ENCODE assay signal across 15 cellular contexts in genomic region chr22:37299969-37300509, GRCh38. TPM values are rescaled to one million over a fixed set of nuclear protein-coding genes. Genes with fewer than 3 reads are reported as not detected.
A peak's percentile ranks its signal among the peaks of the same experiment; 100 is the strongest.
DNase-seq lines count a peak whose midpoint lies in the region; ATAC-seq and TF ChIP-seq lines count a peak whose summit lies in the region.
"Had no signal": no experiment of that assay in that cellular context is flagged by ENCODE, and none has a peak within 500 bp of the region (broad histone marks: within the 10 kb centered on the region; RNA-seq: fewer than 3 reads in every experiment).

No MANE protein-coding gene starts in this region.

- H3K4me3 Mint-ChIP-seq in activated T-cell treated with anti-CD3 and anti-CD28 coated beads, Interleukin-2, amount 50 U/mL, for 24 hours = peak overlapping the region; percentile 71
- H3K4me3 Mint-ChIP-seq in central memory CD8-positive, alpha-beta T cell = peak overlapping the region; percentile 67
- peak overlapping the region; percentile 82 for H3K4me3 Mint-ChIP-seq in stimulated activated naive CD8-positive, alpha-beta T cell treated with anti-CD3 and anti-CD28 coated beads, Interleukin-15, amount 100 ng/mL, for 72 hours
- H3K4me3 Mint-ChIP-seq in mesothelial cell of epicardium = no peak overlapping the region

- peak overlapping the region; percentile 75 for H3K4me2 ChIP-seq in Loucy (ENCODE audit: low read depth, low read length, poor library complexity, severe bottlenecking)

- H3K36me3 ChIP-seq in Loucy (ENCODE audit: insufficient read depth, low read length) = peaks cover 26% of the 10 kb centered on the region; the same call in 1 of the 2 replicates
- H3K36me3 ChIP-seq: thoracic aorta had no signal

- H3K4me1 Mint-ChIP-seq in activated T-cell treated with anti-CD3 and anti-CD28 coated beads, Interleukin-2, amount 50 U/mL, for 24 hours (ENCODE audit: low read depth) = peaks cover 76% of the 10 kb centered on the region
- H3K4me1 Mint-ChIP-seq in central memory CD8-positive, alpha-beta T cell = peaks cover 68% of the 10 kb centered on the region
- peaks cover 92% of the 10 kb centered on the region for H3K4me1 Mint-ChIP-seq in stimulated activated naive CD8-positive, alpha-beta T cell treated with anti-CD3 and anti-CD28 coated beads, Interleukin-15, amount 100 ng/mL, for 72 hours
- H3K4me1 Mint-ChIP-seq in mesothelial cell of epicardium = peaks cover 2% of the 10 kb centered on the region

- H4K20me1 ChIP-seq in Loucy (ENCODE audit: insufficient read depth, low read length, poor library complexity, severe bottlenecking) = no peaks in the 10 kb centered on the region

- no peak overlapping the region for H2AFZ ChIP-seq in Loucy (ENCODE audit: low read length)

- H3K27ac Mint-ChIP-seq in activated T-cell treated with anti-CD3 and anti-CD28 coated beads, Interleukin-2, amount 50 U/mL, for 24 hours = peak overlapping the region; percentile 95
- peak overlapping the region; percentile 89 for H3K27ac Mint-ChIP-seq in central memory CD8-positive, alpha-beta T cell (ENCODE audit: low read depth)
- peak overlapping the region; percentile 96 to 98 for H3K27ac Mint-ChIP-seq in stimulated activated naive CD8-positive, alpha-beta T cell treated with anti-CD3 and anti-CD28 coated beads, Interleukin-15, amount 100 ng/mL, for 72 hours
- no peak overlapping the region for H3K27ac Mint-ChIP-seq in mesothelial cell of epicardium

- no peak for DNase-seq in activated T-cell treated with anti-CD3 and anti-CD28 coated beads, Interleukin-2, amount 50 U/mL, for 24 hours
- DNase-seq in activated T-cell treated with anti-CD3 and anti-CD28 coated beads, Interleukin-2, amount 50 U/mL, for 48 hours = no peak
- DNase-seq in central memory CD8-positive, alpha-beta T cell (ENCODE audit: low spot score in 2 of 2) = no peak
- DNase-seq in stimulated activated naive CD8-positive, alpha-beta T cell treated with anti-CD3 and anti-CD28 coated beads, Interleukin-15, amount 100 ng/mL, for 72 hours = no peak
- DNase-seq in NCI-H69 (lab: John Stamatoyannopoulos, UW) (no peak), NCI-H510A treated with DMSO at 0.1 percent for 48 hours (lab: John Stamatoyannopoulos, UW) (no peak), mesothelial cell of epicardium (ENCODE audit: low spot score in 2 of 2, unreplicated experiment in 2 of 2) (no peak)
- DNase-seq: DMS 273 treated with DMSO at 0.1 percent for 48 hours, left ventricle myocardium superior, NCI-H2081 had no signal

- no peak for TF ChIP-seq CTCF in Loucy (conservative IDR thresholded peaks at IDR 0.05; ENCODE audit: low read length)
- TF ChIP-seq CTCF in mesothelial cell of epicardium (IDR thresholded peaks at IDR 0.05; ENCODE audit: unreplicated experiment) = no peak

- no peaks in the 10 kb centered on the region for H3K27me3 Mint-ChIP-seq in activated T-cell treated with anti-CD3 and anti-CD28 coated beads, Interleukin-2, amount 50 U/mL, for 24 hours
- H3K27me3 Mint-ChIP-seq in central memory CD8-positive, alpha-beta T cell = no peaks in the 10 kb centered on the region
- H3K27me3 Mint-ChIP-seq in stimulated activated naive CD8-positive, alpha-beta T cell treated with anti-CD3 and anti-CD28 coated beads, Interleukin-15, amount 100 ng/mL, for 72 hours = no peaks in the 10 kb centered on the region
- peaks cover 3% of the 10 kb centered on the region for H3K27me3 Mint-ChIP-seq in mesothelial cell of epicardium (ENCODE audit: low read depth)

- H3K9ac ChIP-seq in Loucy (ENCODE audit: low read depth, low read length, poor library complexity, severe bottlenecking) = peak overlapping the region; percentile 80

- H3K9me2 ChIP-seq in Loucy (replicated peaks; ENCODE audit: low read depth, low read length) = no peaks in the 10 kb centered on the region

- H3K4me1 ChIP-seq in Loucy (ENCODE audit: insufficient read depth, low read length, poor library complexity, severe bottlenecking) = peaks cover 57% of the 10 kb centered on the region

- no peaks in the 10 kb centered on the region for H3F3A ChIP-seq in Loucy (ENCODE audit: low read depth)

- H3K9me3 ChIP-seq in Loucy (ENCODE audit: insufficient read depth, low read depth, low read length) = no peaks in the 10 kb centered on the region
- H3K9me3 ChIP-seq: thoracic aorta had no signal

- no peaks in the 10 kb centered on the region for H3K9me3 Mint-ChIP-seq in activated T-cell treated with anti-CD3 and anti-CD28 coated beads, Interleukin-2, amount 50 U/mL, for 24 hours
- no peaks in the 10 kb centered on the region for H3K9me3 Mint-ChIP-seq in central memory CD8-positive, alpha-beta T cell
- H3K9me3 Mint-ChIP-seq in stimulated activated naive CD8-positive, alpha-beta T cell treated with anti-CD3 and anti-CD28 coated beads, Interleukin-15, amount 100 ng/mL, for 72 hours = no peaks in the 10 kb centered on the region
- H3K9me3 Mint-ChIP-seq in mesothelial cell of epicardium = no peaks in the 10 kb centered on the region

- no peaks in the 10 kb centered on the region for H3K27me3 ChIP-seq in Loucy (ENCODE audit: insufficient read depth, low read length, poor library complexity, severe bottlenecking)

- peak; percentile 47 for ATAC-seq in central memory CD8-positive, alpha-beta T cell (replicated peaks; ENCODE audit: extremely low read depth, poor library complexity, severe bottlenecking)
- ATAC-seq in stimulated activated naive CD8-positive, alpha-beta T cell treated with anti-CD3 and anti-CD28 coated beads, Interleukin-15, amount 100 ng/mL, for 72 hours = no peak

- peaks cover 18% of the 10 kb centered on the region for H3K79me2 ChIP-seq in Loucy (ENCODE audit: insufficient read depth, low read length)

- H3K4me3 ChIP-seq in Loucy (ENCODE audit: low read length, poor library complexity, severe bottlenecking) = peak overlapping the region; percentile 73
- H3K4me3 ChIP-seq: thoracic aorta had no signal

- H3K36me3 Mint-ChIP-seq in activated T-cell treated with anti-CD3 and anti-CD28 coated beads, Interleukin-2, amount 50 U/mL, for 24 hours (ENCODE audit: low read depth) = peaks cover 78% of the 10 kb centered on the region
- peaks cover 57% of the 10 kb centered on the region for H3K36me3 Mint-ChIP-seq in central memory CD8-positive, alpha-beta T cell (ENCODE audit: insufficient read depth)
- no peaks in the 10 kb centered on the region for H3K36me3 Mint-ChIP-seq in mesothelial cell of epicardium

RNA-seq across cellular contexts. Expression of gene CYTH4, which starts 17.7 kb away (rescaled TPM):
- total RNA-seq in mesothelial cell of epicardium = 0.11 TPM in 1 of 3 replicates, not detected in the others
- total RNA-seq: bronchial epithelial cell, HT-29, MCF 10A had no signal

RNA-seq across cellular contexts. Expression of gene RAC2, which starts 56.0 kb away (rescaled TPM):
- total RNA-seq in mesothelial cell of epicardium = 6.3 to 6.5 TPM (median 6.4 TPM) in 3 replicates
